9 cellular contexts compared by ENCODE assay signal in genomic region chr12:96402061-96402460, GRCh38. TPM values are rescaled to one million over a fixed set of nuclear protein-coding genes. Genes with fewer than 3 reads are reported as not detected.
A peak's percentile ranks its signal among the peaks of the same experiment; 100 is the strongest.
DNase-seq lines count a peak whose midpoint lies in the region; ATAC-seq and TF ChIP-seq lines count a peak whose summit lies in the region.
"Had no signal": no experiment of that assay in that cellular context is flagged by ENCODE, and none has a peak within 500 bp of the region (broad histone marks: within the 10 kb centered on the region; RNA-seq: fewer than 3 reads in every experiment).

No MANE protein-coding gene starts in this region.

- H3K4me1 Mint-ChIP-seq in CD4-positive, alpha-beta T cell (ENCODE audit: low read depth), result peaks cover 30% of the 10 kb centered on the region
- H3K4me1 Mint-ChIP-seq in HFFc6 (ENCODE audit: low read depth), result peaks cover 35% of the 10 kb centered on the region
- H3K4me1 Mint-ChIP-seq in activated T-helper 17 cell treated with anti-CD3 and anti-CD28 coated beads, Interleukin-2, amount 50 U/mL, for 72 hours, result peaks cover 12% of the 10 kb centered on the region

- no peaks in the 10 kb centered on the region for H3K27me3 ChIP-seq in CD4-positive, alpha-beta T cell (ENCODE audit: control insufficient read depth, insufficient read depth, low read length)
- H3K27me3 ChIP-seq: MG63 had no signal

- DNase-seq in CD4-positive, alpha-beta T cell, result peak in 2 of 10 experiments; percentile 9 to 23
- DNase-seq in HFFc6 (no peak), NOMO-1 (lab: John Stamatoyannopoulos, UW; ENCODE audit: unreplicated experiment in 2 of 2) (no peak), HPDE6-E6E7 (ENCODE audit: extremely low spot score) (no peak), GM20000 (ENCODE audit: low spot score) (no peak), RWPE1 (ENCODE audit: low spot score) (no peak)
- DNase-seq: MG63 had no signal

- H3K4me3 ChIP-seq in mesodermal cell (ENCODE audit: extremely low read depth, insufficient read depth, low read length, poor library complexity, severe bottlenecking), result no peak overlapping the region

- TF ChIP-seq CTCF in CD4-positive, alpha-beta T cell (IDR thresholded peaks at IDR 0.05), result no peak
- TF ChIP-seq CTCF in HFFc6 (IDR thresholded peaks at IDR 0.05), result no peak
- TF ChIP-seq CTCF in GM20000 (IDR thresholded peaks at IDR 0.05; ENCODE audit: extremely low read depth, missing control alignments), result no peak
- no peak for TF ChIP-seq CTCF in RWPE1 (conservative IDR thresholded peaks at IDR 0.05; ENCODE audit: low read depth)

- no peaks in the 10 kb centered on the region for H3K9me3 Mint-ChIP-seq in CD4-positive, alpha-beta T cell
- H3K9me3 Mint-ChIP-seq in HFFc6, result no peaks in the 10 kb centered on the region
- H3K9me3 Mint-ChIP-seq in activated T-helper 17 cell treated with anti-CD3 and anti-CD28 coated beads, Interleukin-2, amount 50 U/mL, for 72 hours, result no peaks in the 10 kb centered on the region

- H3K36me3 Mint-ChIP-seq in CD4-positive, alpha-beta T cell (ENCODE audit: low read depth), result peaks cover 32% of the 10 kb centered on the region
- no peaks in the 10 kb centered on the region for H3K36me3 Mint-ChIP-seq in HFFc6 (ENCODE audit: low read depth)
- H3K36me3 Mint-ChIP-seq in activated T-helper 17 cell treated with anti-CD3 and anti-CD28 coated beads, Interleukin-2, amount 50 U/mL, for 72 hours (ENCODE audit: low read depth), result peaks cover 11% of the 10 kb centered on the region

- no peak for ATAC-seq in CD4-positive, alpha-beta T cell (ENCODE audit: poor library complexity)
- ATAC-seq in activated T-helper 17 cell treated with anti-CD3 and anti-CD28 coated beads, Interleukin-2, amount 50 U/mL, for 72 hours (replicated peaks), result no peak

- peak overlapping the region; percentile 95 for H3K4me3 Mint-ChIP-seq in CD4-positive, alpha-beta T cell
- H3K4me3 Mint-ChIP-seq in HFFc6, result peak overlapping the region; percentile 97
- H3K4me3 Mint-ChIP-seq in activated T-helper 17 cell treated with anti-CD3 and anti-CD28 coated beads, Interleukin-2, amount 50 U/mL, for 72 hours, result peak overlapping the region; percentile 95

- POLR2A ChIA-PET in CD4-positive, alpha-beta T cell (lab: Charles Lee), result interaction anchor here (0.6 to 4.6 kb wide), 9 partner anchors 28 to 366 kb away, joined by 3 to 57 read pairs (median 3); partner anchors contain the start of gene LTA4H
- POLR2A ChIA-PET in RWPE1 (lab: Yijun Ruan, JAX; ENCODE audit: low non-redundant PET), result no interaction called here

- H3K36me3 ChIP-seq in mesodermal cell (ENCODE audit: control insufficient read depth, insufficient read depth, low read length), result no peaks in the 10 kb centered on the region
- H3K36me3 ChIP-seq: MG63 had no signal

- peak overlapping the region; percentile 92 for H3K27ac Mint-ChIP-seq in CD4-positive, alpha-beta T cell
- H3K27ac Mint-ChIP-seq in HFFc6, result no peak overlapping the region
- no peak overlapping the region for H3K27ac Mint-ChIP-seq in activated T-helper 17 cell treated with anti-CD3 and anti-CD28 coated beads, Interleukin-2, amount 50 U/mL, for 72 hours

- CTCF ChIA-PET in CD4-positive, alpha-beta T cell (lab: Charles Lee), result interaction anchor here (1.6 to 3.1 kb wide), 3 partner anchors 10 to 45 kb away, joined by 4 to 49 read pairs (median 9); no protein-coding TSS in a partner anchor
- CTCF ChIA-PET in RWPE1 (lab: Yijun Ruan, JAX), result no interaction called here

- no peaks in the 10 kb centered on the region for H3K9me3 ChIP-seq in CD4-positive, alpha-beta T cell (ENCODE audit: control insufficient read depth, low read length)
- no peaks in the 10 kb centered on the region for H3K9me3 ChIP-seq in mesodermal cell (ENCODE audit: control insufficient read depth, low read length)
- H3K9me3 ChIP-seq: MG63 had no signal

- WGBS in mesodermal cell (ENCODE audit: insufficient coverage in 2 of 2), 2 experiments, result 73 to 87% methylated on average over 3 to 4 of the region's 6 CpGs

- intact Hi-C loops in CD4-positive, alpha-beta T cell (cut with DNase I, micrococcal nuclease), result loop anchor here (5.0 kb wide), 2 partner anchors 35 to 100 kb away; no protein-coding TSS in a partner anchor

- no peak overlapping the region for H3K27ac ChIP-seq in CD4-positive, alpha-beta T cell (ENCODE audit: low read depth, low read length)
- peak overlapping the region; percentile 73 for H3K27ac ChIP-seq in mesodermal cell (ENCODE audit: low read depth, low read length, severe bottlenecking)
- H3K27ac ChIP-seq in RWPE1, result no peak overlapping the region

- no peaks in the 10 kb centered on the region for H3K27me3 Mint-ChIP-seq in CD4-positive, alpha-beta T cell
- H3K27me3 Mint-ChIP-seq in HFFc6 (ENCODE audit: insufficient read depth), result peaks cover 2% of the 10 kb centered on the region; the same call in 1 of the 2 replicates
- H3K27me3 Mint-ChIP-seq in activated T-helper 17 cell treated with anti-CD3 and anti-CD28 coated beads, Interleukin-2, amount 50 U/mL, for 72 hours, result no peaks in the 10 kb centered on the region

- peaks cover 6% of the 10 kb centered on the region for H3K4me1 ChIP-seq in mesodermal cell (ENCODE audit: control insufficient read depth, insufficient read depth, low read length, poor library complexity, severe bottlenecking)

RNA-seq across cellular contexts. Expression of gene CDK17, which starts 1.8 kb away (rescaled TPM):
- 100 to 1,000 TPM; 112 to 113 TPM for total RNA-seq in CD4-positive, alpha-beta T cell
- 10 to 100 TPM; 24.6 to 28.8 (median 26.5) TPM for total RNA-seq in HFFc6 (2021; fragmentation: NEBNext Ultra II Directional; extraction: Animal tissue kit (Norgen Biotek cat#: 25700))
- 10 to 100 TPM; 28.5 to 38.1 TPM for total RNA-seq in activated T-helper 17 cell treated with anti-CD3 and anti-CD28 coated beads, Interleukin-2, amount 50 U/mL, for 72 hours
- polyA plus RNA-seq in mesodermal cell (2013, experiment 1 of 2), result 58.7 TPM
- 57.4 TPM for polyA plus RNA-seq in mesodermal cell (2013, experiment 2 of 2)
